ENCODE assay signal across 8 cellular contexts in the genomic region with DNA sequence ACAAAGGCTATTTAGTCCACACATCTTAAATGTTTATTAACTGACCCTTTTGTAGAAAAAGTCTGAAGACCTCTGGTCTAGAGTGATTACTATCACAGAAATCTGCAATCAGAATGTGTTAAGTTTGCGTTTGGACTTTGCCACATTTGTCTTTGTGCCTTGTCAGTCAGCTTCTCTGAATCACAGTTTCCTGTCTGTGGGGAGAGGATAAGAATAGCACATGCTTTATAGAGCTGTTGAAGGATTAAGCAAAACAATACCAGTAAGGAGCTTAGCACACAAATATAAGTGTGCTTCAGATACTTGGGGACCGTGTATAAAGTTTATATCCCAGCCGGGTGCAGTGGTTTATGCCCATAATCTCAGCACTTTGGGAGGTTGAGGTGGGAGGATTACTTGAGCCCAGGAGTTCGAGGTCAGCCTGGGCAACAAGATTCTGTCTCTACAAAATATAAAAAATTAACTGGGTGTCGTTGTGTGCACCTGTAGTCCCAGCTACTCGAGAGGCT.
DNase-seq lines count a peak whose midpoint lies in the region; ATAC-seq and TF ChIP-seq lines count a peak whose summit lies in the region.

No MANE protein-coding gene starts in this region.

- CTCF ChIA-PET in T-cell (lab: Charles Lee) = interaction anchor here (0.6 to 1.1 kb wide), 4 partner anchors 36 to 361 kb away, joined by 3 to 4 read pairs (median 3); partner anchors contain the start of gene BTG1 (in 1 of the 2)

- peaks cover 5% of the 10 kb centered on the region for H3K36me3 Mint-ChIP-seq in T-cell
- no peaks in the 10 kb centered on the region for H3K36me3 Mint-ChIP-seq in stimulated activated naive CD8-positive, alpha-beta T cell treated with anti-CD3 and anti-CD28 coated beads, Interleukin-15, Interleukin-2, amounts not matched to agents 100 ng/mL and 50 ng/mL, for 24 hours (ENCODE audit: low read depth)

- peak overlapping the region; percentile 67 to 78 (median 69) for H3K4me3 Mint-ChIP-seq in T-cell
- peak overlapping the region; percentile 75 for H3K4me3 Mint-ChIP-seq in stimulated activated naive CD8-positive, alpha-beta T cell treated with anti-CD3 and anti-CD28 coated beads, Interleukin-15, Interleukin-2, amounts not matched to agents 100 ng/mL and 50 ng/mL, for 24 hours

- POLR2A ChIA-PET in T-cell (lab: Charles Lee) = interaction anchor here (0.6 to 1.5 kb wide), 5 partner anchors 60 to 297 kb away, joined by 3 to 14 read pairs (median 3); partner anchors contain the start of gene BTG1 (in 2 of the 2)

- H3K27ac Mint-ChIP-seq in T-cell = peak overlapping the region; percentile 94 to 98
- H3K27ac Mint-ChIP-seq in stimulated activated naive CD8-positive, alpha-beta T cell treated with anti-CD3 and anti-CD28 coated beads, Interleukin-15, Interleukin-2, amounts not matched to agents 100 ng/mL and 50 ng/mL, for 24 hours = peak overlapping the region; percentile 93

- peaks cover 12% of the 10 kb centered on the region for H3K4me1 ChIP-seq in foreskin keratinocyte

- DNase-seq in Daoy (ENCODE audit: low read depth) = peak; percentile 64
- DNase-seq in T-cell = peak in 13 of 34 experiments; percentile 3 to 29 (median 17)
- DNase-seq in foreskin keratinocyte = peak; percentile 49 to 67
- DNase-seq in NCI-H69 (lab: John Stamatoyannopoulos, UW) = no peak
- no peak for DNase-seq in SW480 (ENCODE audit: low spot score)

- no peak for TF ChIP-seq CTCF in foreskin keratinocyte (conservative IDR thresholded peaks at IDR 0.05)

- ATAC-seq in GM19452 (IDR thresholded peaks at IDR 0.05; ENCODE audit: unreplicated experiment) (peak; percentile 70), HG03457 (IDR thresholded peaks at IDR 0.05; ENCODE audit: unreplicated experiment) (peak; percentile 60), T-cell (replicated peaks in 1 of 4) (peak; percentile 81 to 88 (median 84)), foreskin keratinocyte (peak; percentile 31)

- peaks cover 36 to 47% (median 41%) of the 10 kb centered on the region in 3 donors for H3K4me1 Mint-ChIP-seq in T-cell
- peaks cover 42% of the 10 kb centered on the region for H3K4me1 Mint-ChIP-seq in stimulated activated naive CD8-positive, alpha-beta T cell treated with anti-CD3 and anti-CD28 coated beads, Interleukin-15, Interleukin-2, amounts not matched to agents 100 ng/mL and 50 ng/mL, for 24 hours (ENCODE audit: low read depth)

- no peaks in the 10 kb centered on the region for H3K27me3 ChIP-seq in foreskin keratinocyte

- H3K9me3 Mint-ChIP-seq in T-cell = peaks cover 0 to 4% (median 3%) of the 10 kb centered on the region in 3 donors
- H3K9me3 Mint-ChIP-seq in stimulated activated naive CD8-positive, alpha-beta T cell treated with anti-CD3 and anti-CD28 coated beads, Interleukin-15, Interleukin-2, amounts not matched to agents 100 ng/mL and 50 ng/mL, for 24 hours = peaks cover 7% of the 10 kb centered on the region

- no peaks in the 10 kb centered on the region for H3K27me3 Mint-ChIP-seq in T-cell
- no peaks in the 10 kb centered on the region for H3K27me3 Mint-ChIP-seq in stimulated activated naive CD8-positive, alpha-beta T cell treated with anti-CD3 and anti-CD28 coated beads, Interleukin-15, Interleukin-2, amounts not matched to agents 100 ng/mL and 50 ng/mL, for 24 hours

- H3K27ac ChIP-seq in foreskin keratinocyte = no peak overlapping the region

Comparison
In these comparisons a context has a peak if more than half of its experiments do, and no peak if none do; other contexts are left out.
1. DNase-seq: peak in Daoy (single experiment) and foreskin keratinocyte (2 of 2); none in NCI-H69 (single experiment) and SW480 (single experiment).
2. ATAC-seq: peak in every context shown above with its lines; median percentile 84 in T-cell; 70 in GM19452; 60 in HG03457; 31 in foreskin keratinocyte.